ENCODE assay signal across 34 cellular contexts in the genomic region with DNA sequence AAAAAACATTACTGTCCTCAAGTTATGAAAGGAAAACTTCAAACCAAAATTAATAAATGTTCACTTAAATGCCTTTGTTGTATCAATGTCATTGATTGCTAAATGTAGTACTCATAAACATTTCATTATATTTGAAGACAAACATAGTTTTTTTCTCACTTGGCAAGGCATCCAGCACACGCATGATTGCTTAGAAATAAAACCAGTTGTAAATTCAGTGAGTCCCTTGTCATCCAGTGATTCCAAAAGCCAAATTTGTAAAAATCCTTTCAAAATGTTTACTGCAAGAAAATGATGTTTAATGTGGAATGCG. TPM values are rescaled to one million over a fixed set of nuclear protein-coding genes. Genes with fewer than 3 reads are reported as not detected.
"Had no signal": no experiment of that assay in that cellular context is flagged by ENCODE, and none has a peak within 500 bp of the region (broad histone marks: within the 10 kb centered on the region; RNA-seq: fewer than 3 reads in every experiment).

No MANE protein-coding gene starts in this region.

- H3K9me3 ChIP-seq: ascending aorta had no signal

- H3K27me3 ChIP-seq: ascending aorta had no signal

- DNase-seq: activated CD4-positive, alpha-beta memory T cell treated with anti-CD3 and anti-CD28 coated beads, Interleukin-2, amount 10 ng/mL, durations not matched to agents 7 days and 5 days; activated CD4-positive, alpha-beta T cell treated with anti-CD3 and anti-CD28 coated beads for 1 hour; activated CD4-positive, alpha-beta T cell treated with anti-CD3 and anti-CD28 coated beads for 36 hours; activated CD4-positive, alpha-beta T cell treated with anti-CD3 and anti-CD28 coated beads for 48 hours; activated CD4-positive, alpha-beta T cell treated with anti-CD3 and anti-CD28 coated beads, Interleukin-2, amount 10 ng/mL, durations not matched to agents 7 days and 5 days; activated CD4-positive, alpha-beta T cell treated with anti-CD3 and anti-CD28 coated beads, Interleukin-2, amount 50 U/mL, for 48 hours; activated CD4-positive, CD25-positive, alpha-beta regulatory T cell; activated CD8-positive, alpha-beta memory T cell treated with anti-CD3 and anti-CD28 coated beads for 24 hours; activated CD8-positive, alpha-beta memory T cell treated with anti-CD3 and anti-CD28 coated beads, Interleukin-2, amount 10 ng/mL, durations not matched to agents 7 days and 5 days; activated CD8-positive, alpha-beta memory T cell treated with anti-CD3 and anti-CD28 coated beads, Interleukin-2, amount 50 U/mL, for 48 hours; activated CD8-positive, alpha-beta T cell treated with anti-CD3 and anti-CD28 coated beads, Interleukin-2, amount 10 ng/mL, durations not matched to agents 7 days and 5 days; activated effector memory CD4-positive, alpha-beta T cell treated with Interleukin-2 at 50 U/mL for 16 hours; activated gamma-delta T cell; activated naive CD4-positive, alpha-beta T cell treated with anti-CD3 and anti-CD28 coated beads, Interleukin-2, amount 10 ng/mL, durations not matched to agents 7 days and 5 days; activated naive CD4-positive, alpha-beta T cell treated with Interleukin-2 at 50 U/mL for 16 hours; activated naive CD8-positive, alpha-beta T cell treated with anti-CD3 and anti-CD28 coated beads, Interleukin-2, amount 10 ng/mL, durations not matched to agents 7 days and 5 days; activated naive CD8-positive, alpha-beta T cell treated with anti-CD3 and anti-CD28 coated beads, Interleukin-2, amount 50 U/mL, for 24 hours; activated T-cell treated with anti-CD3 and anti-CD28 coated beads, Interleukin-2, amount 50 U/mL, for 24 hours; activated T-cell treated with anti-CD3 and anti-CD28 coated beads, Interleukin-2, amount 50 U/mL, for 48 hours; amygdala; anterior cingulate cortex; caudate nucleus; cerebellar nuclear complex; T-helper 2 cell; T-helper 9 cell; WERI-Rb-1 had no signal

- H3K4me1 ChIP-seq: ascending aorta had no signal

- H3K4me3 ChIP-seq: ascending aorta, cardiac muscle cell had no signal

- H3K27ac ChIP-seq: ascending aorta, cardiac muscle cell, WERI-Rb-1 had no signal

- ATAC-seq: activated CD4-positive, alpha-beta T cell treated with anti-CD3 and anti-CD28 coated beads for 36 hours; activated CD4-positive, CD25-positive, alpha-beta regulatory T cell treated with anti-CD3 and anti-CD28 coated beads, Interleukin-2, amount 50 U/mL, for 24 hours; activated CD8-positive, alpha-beta memory T cell treated with anti-CD3 and anti-CD28 coated beads, Interleukin-2, amount 10 ng/mL, durations not matched to agents 7 days and 5 days; activated CD8-positive, alpha-beta T cell treated with anti-CD3 and anti-CD28 coated beads, Interleukin-2, amount 10 ng/mL, durations not matched to agents 7 days and 5 days; activated naive CD8-positive, alpha-beta T cell treated with anti-CD3 and anti-CD28 coated beads, Interleukin-2, amount 50 U/mL, for 24 hours; WTC11 had no signal

- H3K36me3 ChIP-seq: ascending aorta, cardiac muscle cell, WERI-Rb-1 had no signal

RNA-seq across cellular contexts. Expression of a gene that starts 6.2 kb away (rescaled TPM):
- total RNA-seq: ascending aorta had no signal

RNA-seq across cellular contexts. Expression of a gene that starts 8.3 kb away (rescaled TPM):
- total RNA-seq: activated CD4-positive, alpha-beta T cell treated with anti-CD3 and anti-CD28 coated beads for 36 hours; activated CD8-positive, alpha-beta memory T cell treated with anti-CD3 and anti-CD28 coated beads, Interleukin-2, amount 10 ng/mL, durations not matched to agents 7 days and 5 days; activated T-helper 2 cell treated with anti-CD3 and anti-CD28 coated beads, Interferon-gamma antibody, Interleukin-2, Interleukin-4, amounts not matched to agents 10 μg/mL and 5 μg/mL and 100 μg/mL, durations not matched to agents 14 hours and 24 hours and 36 hours; ascending aorta; bronchial epithelial cell; cardiac muscle cell; chondrocyte had no signal
- polyA plus RNA-seq: cardiac muscle cell had no signal

RNA-seq across cellular contexts. Expression of a gene that starts 28.7 kb away (rescaled TPM):
- total RNA-seq: activated CD4-positive, alpha-beta T cell treated with anti-CD3 and anti-CD28 coated beads for 36 hours; activated T-helper 2 cell treated with anti-CD3 and anti-CD28 coated beads, Interferon-gamma antibody, Interleukin-2, Interleukin-4, amounts not matched to agents 10 μg/mL and 5 μg/mL and 100 μg/mL, durations not matched to agents 14 hours and 24 hours and 36 hours; ascending aorta; bronchial epithelial cell; cardiac muscle cell; chondrocyte had no signal
- polyA plus RNA-seq: adipose tissue, cardiac muscle cell had no signal
